In genomic region chr4:138190452-138190858, GRCh38 we compare ENCODE assay signal across 1 cellular context.
TF ChIP-seq lines count a peak whose summit lies in the region.

No MANE protein-coding gene starts in this region.

TF ChIP-seq in GM12878, 131 proteins besides CTCF, POLR2A, EP300 and RAD21 (continued from another document and continues in another):
- TF ChIP-seq GABPA (IDR thresholded peaks at IDR 0.05; ENCODE audit: low read depth) (no peak), RELB (IDR thresholded peaks at IDR 0.05; ENCODE audit: low read depth) (peak; percentile 77), POLR2AphosphoS5 (IDR thresholded peaks at IDR 0.05; ENCODE audit: low read length) (no peak), SKIL (IDR thresholded peaks at IDR 0.05; ENCODE audit: low read depth, poor library complexity, severe bottlenecking) (peak; percentile 85), RUNX3 (IDR thresholded peaks at IDR 0.05; ENCODE audit: low read length) (peak; percentile 92), CBFB (IDR thresholded peaks at IDR 0.05; ENCODE audit: low read depth) (no peak), TARDBP (IDR thresholded peaks at IDR 0.05; ENCODE audit: borderline replicate concordance) (no peak), SPI1 (IDR thresholded peaks at IDR 0.05; ENCODE audit: borderline replicate concordance, insufficient read depth, low read depth, low read length) (peak; percentile 96), NFXL1 (IDR thresholded peaks at IDR 0.05; ENCODE audit: borderline replicate concordance) (no peak), NR2F1 (conservative IDR thresholded peaks at IDR 0.05) (peak; percentile 92), HDAC6 (IDR thresholded peaks at IDR 0.05; ENCODE audit: unreplicated experiment) (no peak), ZNF592 (IDR thresholded peaks at IDR 0.05) (peak; percentile 86; the same call in 1 of the 2 replicates), STAT3 (IDR thresholded peaks at IDR 0.05; ENCODE audit: low read depth, low read length) (peak; percentile 90; the same call in 1 of the 2 replicates), TBL1XR1 (IDR thresholded peaks at IDR 0.05; ENCODE audit: low read depth, low read length) (peak; percentile 82; the same call in 1 of the 2 replicates), WRNIP1 (IDR thresholded peaks at IDR 0.05; ENCODE audit: borderline replicate concordance, low read depth, low read length) (no peak), NR2C1 (IDR thresholded peaks at IDR 0.05) (no peak), CBX5 (IDR thresholded peaks at IDR 0.05; ENCODE audit: low read depth) (0 out of 2 replicates have a peak, but pooled peaks have one; percentile 64), ZBTB11 (CRISPR knock-in tag; IDR thresholded peaks at IDR 0.05) (no peak)
- TF ChIP-seq, protein P1, sequence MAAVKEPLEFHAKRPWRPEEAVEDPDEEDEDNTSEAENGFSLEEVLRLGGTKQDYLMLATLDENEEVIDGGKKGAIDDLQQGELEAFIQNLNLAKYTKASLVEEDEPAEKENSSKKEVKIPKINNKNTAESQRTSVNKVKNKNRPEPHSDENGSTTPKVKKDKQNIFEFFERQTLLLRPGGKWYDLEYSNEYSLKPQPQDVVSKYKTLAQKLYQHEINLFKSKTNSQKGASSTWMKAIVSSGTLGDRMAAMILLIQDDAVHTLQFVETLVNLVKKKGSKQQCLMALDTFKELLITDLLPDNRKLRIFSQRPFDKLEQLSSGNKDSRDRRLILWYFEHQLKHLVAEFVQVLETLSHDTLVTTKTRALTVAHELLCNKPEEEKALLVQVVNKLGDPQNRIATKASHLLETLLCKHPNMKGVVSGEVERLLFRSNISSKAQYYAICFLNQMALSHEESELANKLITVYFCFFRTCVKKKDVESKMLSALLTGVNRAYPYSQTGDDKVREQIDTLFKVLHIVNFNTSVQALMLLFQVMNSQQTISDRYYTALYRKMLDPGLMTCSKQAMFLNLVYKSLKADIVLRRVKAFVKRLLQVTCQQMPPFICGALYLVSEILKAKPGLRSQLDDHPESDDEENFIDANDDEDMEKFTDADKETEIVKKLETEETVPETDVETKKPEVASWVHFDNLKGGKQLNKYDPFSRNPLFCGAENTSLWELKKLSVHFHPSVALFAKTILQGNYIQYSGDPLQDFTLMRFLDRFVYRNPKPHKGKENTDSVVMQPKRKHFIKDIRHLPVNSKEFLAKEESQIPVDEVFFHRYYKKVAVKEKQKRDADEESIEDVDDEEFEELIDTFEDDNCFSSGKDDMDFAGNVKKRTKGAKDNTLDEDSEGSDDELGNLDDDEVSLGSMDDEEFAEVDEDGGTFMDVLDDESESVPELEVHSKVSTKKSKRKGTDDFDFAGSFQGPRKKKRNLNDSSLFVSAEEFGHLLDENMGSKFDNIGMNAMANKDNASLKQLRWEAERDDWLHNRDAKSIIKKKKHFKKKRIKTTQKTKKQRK (IDR thresholded peaks at IDR 0.05; ENCODE audit: low read depth, low read length), result no peak
- TF ChIP-seq, protein P2, sequence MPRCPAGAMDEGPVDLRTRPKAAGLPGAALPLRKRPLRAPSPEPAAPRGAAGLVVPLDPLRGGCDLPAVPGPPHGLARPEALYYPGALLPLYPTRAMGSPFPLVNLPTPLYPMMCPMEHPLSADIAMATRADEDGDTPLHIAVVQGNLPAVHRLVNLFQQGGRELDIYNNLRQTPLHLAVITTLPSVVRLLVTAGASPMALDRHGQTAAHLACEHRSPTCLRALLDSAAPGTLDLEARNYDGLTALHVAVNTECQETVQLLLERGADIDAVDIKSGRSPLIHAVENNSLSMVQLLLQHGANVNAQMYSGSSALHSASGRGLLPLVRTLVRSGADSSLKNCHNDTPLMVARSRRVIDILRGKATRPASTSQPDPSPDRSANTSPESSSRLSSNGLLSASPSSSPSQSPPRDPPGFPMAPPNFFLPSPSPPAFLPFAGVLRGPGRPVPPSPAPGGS (IDR thresholded peaks at IDR 0.05; ENCODE audit: borderline replicate concordance, insufficient read depth, low read depth, low read length, poor library complexity, severe bottlenecking), result no peak
- TF ChIP-seq, protein P3, sequence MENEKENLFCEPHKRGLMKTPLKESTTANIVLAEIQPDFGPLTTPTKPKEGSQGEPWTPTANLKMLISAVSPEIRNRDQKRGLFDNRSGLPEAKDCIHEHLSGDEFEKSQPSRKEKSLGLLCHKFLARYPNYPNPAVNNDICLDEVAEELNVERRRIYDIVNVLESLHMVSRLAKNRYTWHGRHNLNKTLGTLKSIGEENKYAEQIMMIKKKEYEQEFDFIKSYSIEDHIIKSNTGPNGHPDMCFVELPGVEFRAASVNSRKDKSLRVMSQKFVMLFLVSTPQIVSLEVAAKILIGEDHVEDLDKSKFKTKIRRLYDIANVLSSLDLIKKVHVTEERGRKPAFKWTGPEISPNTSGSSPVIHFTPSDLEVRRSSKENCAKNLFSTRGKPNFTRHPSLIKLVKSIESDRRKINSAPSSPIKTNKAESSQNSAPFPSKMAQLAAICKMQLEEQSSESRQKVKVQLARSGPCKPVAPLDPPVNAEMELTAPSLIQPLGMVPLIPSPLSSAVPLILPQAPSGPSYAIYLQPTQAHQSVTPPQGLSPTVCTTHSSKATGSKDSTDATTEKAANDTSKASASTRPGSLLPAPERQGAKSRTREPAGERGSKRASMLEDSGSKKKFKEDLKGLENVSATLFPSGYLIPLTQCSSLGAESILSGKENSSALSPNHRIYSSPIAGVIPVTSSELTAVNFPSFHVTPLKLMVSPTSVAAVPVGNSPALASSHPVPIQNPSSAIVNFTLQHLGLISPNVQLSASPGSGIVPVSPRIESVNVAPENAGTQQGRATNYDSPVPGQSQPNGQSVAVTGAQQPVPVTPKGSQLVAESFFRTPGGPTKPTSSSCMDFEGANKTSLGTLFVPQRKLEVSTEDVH (IDR thresholded peaks at IDR 0.05; ENCODE audit: low read depth, partially characterized antibody), result no peak
- TF ChIP-seq, protein P4, sequence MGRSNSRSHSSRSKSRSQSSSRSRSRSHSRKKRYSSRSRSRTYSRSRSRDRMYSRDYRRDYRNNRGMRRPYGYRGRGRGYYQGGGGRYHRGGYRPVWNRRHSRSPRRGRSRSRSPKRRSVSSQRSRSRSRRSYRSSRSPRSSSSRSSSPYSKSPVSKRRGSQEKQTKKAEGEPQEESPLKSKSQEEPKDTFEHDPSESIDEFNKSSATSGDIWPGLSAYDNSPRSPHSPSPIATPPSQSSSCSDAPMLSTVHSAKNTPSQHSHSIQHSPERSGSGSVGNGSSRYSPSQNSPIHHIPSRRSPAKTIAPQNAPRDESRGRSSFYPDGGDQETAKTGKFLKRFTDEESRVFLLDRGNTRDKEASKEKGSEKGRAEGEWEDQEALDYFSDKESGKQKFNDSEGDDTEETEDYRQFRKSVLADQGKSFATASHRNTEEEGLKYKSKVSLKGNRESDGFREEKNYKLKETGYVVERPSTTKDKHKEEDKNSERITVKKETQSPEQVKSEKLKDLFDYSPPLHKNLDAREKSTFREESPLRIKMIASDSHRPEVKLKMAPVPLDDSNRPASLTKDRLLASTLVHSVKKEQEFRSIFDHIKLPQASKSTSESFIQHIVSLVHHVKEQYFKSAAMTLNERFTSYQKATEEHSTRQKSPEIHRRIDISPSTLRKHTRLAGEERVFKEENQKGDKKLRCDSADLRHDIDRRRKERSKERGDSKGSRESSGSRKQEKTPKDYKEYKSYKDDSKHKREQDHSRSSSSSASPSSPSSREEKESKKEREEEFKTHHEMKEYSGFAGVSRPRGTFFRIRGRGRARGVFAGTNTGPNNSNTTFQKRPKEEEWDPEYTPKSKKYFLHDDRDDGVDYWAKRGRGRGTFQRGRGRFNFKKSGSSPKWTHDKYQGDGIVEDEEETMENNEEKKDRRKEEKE (IDR thresholded peaks at IDR 0.05), result no peak
- TF ChIP-seq, protein P5, sequence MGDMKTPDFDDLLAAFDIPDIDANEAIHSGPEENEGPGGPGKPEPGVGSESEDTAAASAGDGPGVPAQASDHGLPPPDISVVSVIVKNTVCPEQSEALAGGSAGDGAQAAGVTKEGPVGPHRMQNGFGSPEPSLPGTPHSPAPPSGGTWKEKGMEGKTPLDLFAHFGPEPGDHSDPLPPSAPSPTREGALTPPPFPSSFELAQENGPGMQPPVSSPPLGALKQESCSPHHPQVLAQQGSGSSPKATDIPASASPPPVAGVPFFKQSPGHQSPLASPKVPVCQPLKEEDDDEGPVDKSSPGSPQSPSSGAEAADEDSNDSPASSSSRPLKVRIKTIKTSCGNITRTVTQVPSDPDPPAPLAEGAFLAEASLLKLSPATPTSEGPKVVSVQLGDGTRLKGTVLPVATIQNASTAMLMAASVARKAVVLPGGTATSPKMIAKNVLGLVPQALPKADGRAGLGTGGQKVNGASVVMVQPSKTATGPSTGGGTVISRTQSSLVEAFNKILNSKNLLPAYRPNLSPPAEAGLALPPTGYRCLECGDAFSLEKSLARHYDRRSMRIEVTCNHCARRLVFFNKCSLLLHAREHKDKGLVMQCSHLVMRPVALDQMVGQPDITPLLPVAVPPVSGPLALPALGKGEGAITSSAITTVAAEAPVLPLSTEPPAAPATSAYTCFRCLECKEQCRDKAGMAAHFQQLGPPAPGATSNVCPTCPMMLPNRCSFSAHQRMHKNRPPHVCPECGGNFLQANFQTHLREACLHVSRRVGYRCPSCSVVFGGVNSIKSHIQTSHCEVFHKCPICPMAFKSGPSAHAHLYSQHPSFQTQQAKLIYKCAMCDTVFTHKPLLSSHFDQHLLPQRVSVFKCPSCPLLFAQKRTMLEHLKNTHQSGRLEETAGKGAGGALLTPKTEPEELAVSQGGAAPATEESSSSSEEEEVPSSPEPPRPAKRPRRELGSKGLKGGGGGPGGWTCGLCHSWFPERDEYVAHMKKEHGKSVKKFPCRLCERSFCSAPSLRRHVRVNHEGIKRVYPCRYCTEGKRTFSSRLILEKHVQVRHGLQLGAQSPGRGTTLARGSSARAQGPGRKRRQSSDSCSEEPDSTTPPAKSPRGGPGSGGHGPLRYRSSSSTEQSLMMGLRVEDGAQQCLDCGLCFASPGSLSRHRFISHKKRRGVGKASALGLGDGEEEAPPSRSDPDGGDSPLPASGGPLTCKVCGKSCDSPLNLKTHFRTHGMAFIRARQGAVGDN (IDR thresholded peaks at IDR 0.05), result peak; percentile 49; the same call in 1 of the 2 replicates
